13 cellular contexts compared by ENCODE assay signal in the genomic region with DNA sequence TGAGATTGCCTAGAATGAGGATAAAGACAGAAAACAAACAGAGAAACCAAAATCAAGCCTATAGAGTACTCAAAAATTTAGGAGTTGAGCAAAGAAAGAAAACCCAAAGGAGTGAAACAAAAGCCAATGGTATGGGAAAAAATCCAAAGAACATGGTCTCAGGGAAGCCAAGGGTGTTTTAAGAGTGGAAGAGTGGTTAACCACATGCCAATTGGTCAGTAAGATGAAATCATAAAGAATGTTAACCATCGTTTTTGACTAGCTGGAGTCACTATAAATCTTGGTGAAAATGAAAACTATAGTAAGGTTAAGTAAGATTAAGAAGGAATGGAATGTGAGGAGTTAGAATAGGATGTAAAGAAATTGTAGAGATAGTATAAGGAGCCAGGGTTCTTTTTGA.
"Had no signal": no experiment of that assay in that cellular context is flagged by ENCODE, and none has a peak within 500 bp of the region (broad histone marks: within the 10 kb centered on the region; RNA-seq: fewer than 3 reads in every experiment).

No MANE protein-coding gene starts in this region.

- H3K9me3 ChIP-seq: gastroesophageal sphincter, lower lobe of right lung, psoas muscle, right lobe of liver, thyroid gland had no signal

- H3K27me3 ChIP-seq: gastroesophageal sphincter, right lobe of liver, suprapubic skin, thyroid gland had no signal

- H3K36me3 ChIP-seq: gastroesophageal sphincter, left ventricle myocardium inferior, lower lobe of right lung, right lobe of liver, suprapubic skin, thyroid gland had no signal

- H3K4me3 ChIP-seq: gastroesophageal sphincter, left ventricle myocardium inferior, lower lobe of right lung, psoas muscle, right lobe of liver, skin epidermis, suprapubic skin, thyroid gland had no signal

- DNase-seq: effector memory CD4-positive, alpha-beta T cell; immature natural killer cell; left ventricle myocardium inferior; lower lobe of right lung; psoas muscle; retina; right lobe of liver; stimulated activated naive CD4-positive, alpha-beta T cell treated with Interleukin-2 at 50 U/mL for 16 hours; thyroid gland had no signal

- H3K27ac ChIP-seq: gastroesophageal sphincter, left ventricle myocardium inferior, lower lobe of right lung, psoas muscle, right lobe of liver, skin epidermis, suprapubic skin, thyroid gland had no signal

- ATAC-seq: esophagus mucosa, gastroesophageal sphincter, lower lobe of right lung, psoas muscle, right lobe of liver had no signal

- H3K4me1 ChIP-seq: gastroesophageal sphincter, psoas muscle, right lobe of liver, suprapubic skin had no signal
